ENCODE assay signal across 18 cellular contexts in the genomic region with DNA sequence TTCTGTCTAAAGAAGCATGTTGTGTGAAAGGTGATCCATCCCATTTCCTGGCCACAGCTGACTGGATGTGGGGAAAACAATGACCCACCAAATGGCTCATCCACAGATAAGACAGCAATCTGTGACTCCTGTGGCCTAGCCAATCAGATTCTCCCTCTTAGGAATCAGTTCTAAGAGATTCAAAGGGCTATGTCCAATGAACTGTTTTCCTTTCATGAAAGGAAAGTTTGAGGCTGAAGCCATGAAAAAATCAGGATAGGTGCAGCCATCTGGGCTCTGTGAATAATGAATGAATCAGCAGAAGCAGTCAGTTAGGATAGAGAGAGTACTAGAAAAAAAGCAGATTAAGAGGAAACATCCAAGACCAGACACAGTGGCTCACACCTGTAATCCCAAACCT.
DNase-seq lines count a peak whose midpoint lies in the region; ATAC-seq, FAIRE-seq and TF ChIP-seq lines count a peak whose summit lies in the region.
"Had no signal": no experiment of that assay in that cellular context is flagged by ENCODE, and none has a peak within 500 bp of the region (broad histone marks: within the 10 kb centered on the region; RNA-seq: fewer than 3 reads in every experiment).

No MANE protein-coding gene starts in this region.

- H3K27ac Mint-ChIP-seq in effector memory CD8-positive, alpha-beta T cell, result peak overlapping the region in 1 of 2 donors; percentile 30
- H3K27ac Mint-ChIP-seq: T-helper 2 cell treated with Interferon-gamma antibody and Interleukin-4, amounts not matched to agents 5 μg/mL and 100 μg/mL, for 36 hours had no signal

- no peaks in the 10 kb centered on the region for H3K36me3 Mint-ChIP-seq in effector memory CD8-positive, alpha-beta T cell (ENCODE audit: insufficient read depth)

- no peak for TF ChIP-seq CTCF in fibroblast of lung (conservative IDR thresholded peaks at IDR 0.05 in 1 of 2, IDR thresholded peaks at IDR 0.05 in 1 of 2; ENCODE audit: low read depth in 1 of 2, low read length in 2 of 2)

- no peaks in the 10 kb centered on the region for H3K9me3 Mint-ChIP-seq in effector memory CD8-positive, alpha-beta T cell
- H3K9me3 Mint-ChIP-seq: T-helper 2 cell treated with Interferon-gamma antibody and Interleukin-4, amounts not matched to agents 5 μg/mL and 100 μg/mL, for 36 hours had no signal

- no peaks in the 10 kb centered on the region for H3K4me1 Mint-ChIP-seq in effector memory CD8-positive, alpha-beta T cell (ENCODE audit: low read depth in 2 of 2)

- no peaks in the 10 kb centered on the region for H3K79me2 ChIP-seq in fibroblast of lung (ENCODE audit: control insufficient read depth, insufficient read depth, low read length)

- H3K4me2 ChIP-seq in fibroblast of lung (ENCODE audit: extremely low read depth, insufficient read depth, low read length) (peak overlapping the region; percentile 67), skeletal muscle satellite cell (ENCODE audit: low read length) (peak overlapping the region; percentile 55)

- no peaks in the 10 kb centered on the region for H3K27me3 ChIP-seq in fibroblast of lung (ENCODE audit: control insufficient read depth, insufficient read depth, low read length)
- no peaks in the 10 kb centered on the region for H3K27me3 ChIP-seq in skeletal muscle satellite cell (ENCODE audit: control insufficient read depth, insufficient read depth, low read length)
- H3K27me3 ChIP-seq: body of pancreas, neutrophil, testis had no signal

- H3K27me3 Mint-ChIP-seq in effector memory CD8-positive, alpha-beta T cell, result no peaks in the 10 kb centered on the region

- H3K9ac ChIP-seq in fibroblast of lung (ENCODE audit: insufficient read depth, low read length), result no peak overlapping the region
- H3K9ac ChIP-seq in skeletal muscle satellite cell (ENCODE audit: low read depth, low read length), result no peak overlapping the region

- peak; percentile 92 for FAIRE-seq in RCC 7860 (lab: Jason Lieb, UNC)

- DNase-seq in DMS 273 (lab: John Stamatoyannopoulos, UW; ENCODE audit: unreplicated experiment), result peak; percentile 57
- no peak for DNase-seq in DMS 273 treated with DMSO at 0.1 percent for 48 hours (lab: John Stamatoyannopoulos, UW)
- peak; percentile 87 for DNase-seq in RCC 7860 (ENCODE audit: low spot score)
- peak in 1 of 2 donors; percentile 81 for DNase-seq in fibroblast of lung (ENCODE audit: low read depth in 2 of 2)
- no peak for DNase-seq in pons (ENCODE audit: low spot score)
- no peak for DNase-seq in effector memory CD8-positive, alpha-beta T cell
- no peak for DNase-seq in activated naive CD4-positive, alpha-beta T cell (lab: John Stamatoyannopoulos, UW)
- DNase-seq: body of pancreas, hippocampal formation, lower lobe of right lung, NCI-H1092 treated with DMSO at 0.1 percent for 48 hours, NCI-H446 treated with DMSO at 0.1 percent for 48 hours, testis had no signal

- no peaks in the 10 kb centered on the region for H3K36me3 ChIP-seq in fibroblast of lung (ENCODE audit: control insufficient read depth, insufficient read depth, low read length)
- no peaks in the 10 kb centered on the region for H3K36me3 ChIP-seq in skeletal muscle satellite cell (ENCODE audit: insufficient read depth, low read length)
- H3K36me3 ChIP-seq: lower lobe of right lung, neutrophil had no signal

- H3K4me3 ChIP-seq in fibroblast of lung (replicated peaks in 1 of 4; ENCODE audit: control extremely low read depth in 1 of 4, insufficient read depth in 1 of 4, low read depth in 3 of 4, low read length in 4 of 4) (no peak overlapping the region), skeletal muscle satellite cell (ENCODE audit: low read length) (peak overlapping the region; percentile 14)
- H3K4me3 ChIP-seq: body of pancreas, lower lobe of right lung, skin epidermis, testis had no signal

- H4K20me1 ChIP-seq in fibroblast of lung (ENCODE audit: control insufficient read depth, extremely low read depth, insufficient read depth, low read length), result no peaks in the 10 kb centered on the region

- H3K4me3 Mint-ChIP-seq in effector memory CD8-positive, alpha-beta T cell, result no peak overlapping the region
- H3K4me3 Mint-ChIP-seq: T-helper 2 cell treated with Interferon-gamma antibody and Interleukin-4, amounts not matched to agents 5 μg/mL and 100 μg/mL, for 36 hours had no signal

- H3K4me1 ChIP-seq in fibroblast of lung (ENCODE audit: control insufficient read depth, extremely low read depth, insufficient read depth, low read length), result peaks cover 10% of the 10 kb centered on the region
- peaks cover 19% of the 10 kb centered on the region for H3K4me1 ChIP-seq in skeletal muscle satellite cell (ENCODE audit: control insufficient read depth, insufficient read depth, low read length)
- H3K4me1 ChIP-seq: body of pancreas, lower lobe of right lung, testis had no signal

- peak overlapping the region; percentile 63 for H2AFZ ChIP-seq in fibroblast of lung (ENCODE audit: low read length)

- peak overlapping the region; percentile 49 for H3K27ac ChIP-seq in fibroblast of lung (ENCODE audit: insufficient read depth, low read length)
- H3K27ac ChIP-seq: 22Rv1, body of pancreas, lower lobe of right lung, neutrophil, skin epidermis, testis had no signal

- H3K9me3 ChIP-seq in fibroblast of lung (ENCODE audit: control insufficient read depth, insufficient read depth, low read depth, low read length) (no peaks in the 10 kb centered on the region), skeletal muscle satellite cell (replicated peaks; ENCODE audit: low read length) (no peaks in the 10 kb centered on the region)
- H3K9me3 ChIP-seq: body of pancreas, lower lobe of right lung, neutrophil, testis had no signal

- no peak for ATAC-seq in effector memory CD8-positive, alpha-beta T cell (replicated peaks)
- ATAC-seq: body of pancreas, lower lobe of right lung had no signal

Comparison
In these comparisons a context has a peak if more than half of its experiments do, and no peak if none do; other contexts are left out.
1. DNase-seq: peak in DMS 273 (single experiment) and RCC 7860 (single experiment); none in DMS 273 treated with DMSO at 0.1 percent for 48 hours (single experiment), pons (single experiment), effector memory CD8-positive, alpha-beta T cell (0 of 3) and activated naive CD4-positive, alpha-beta T cell (0 of 4).